Comparison of ENCODE assay signal across 1 cellular context in the genomic region with DNA sequence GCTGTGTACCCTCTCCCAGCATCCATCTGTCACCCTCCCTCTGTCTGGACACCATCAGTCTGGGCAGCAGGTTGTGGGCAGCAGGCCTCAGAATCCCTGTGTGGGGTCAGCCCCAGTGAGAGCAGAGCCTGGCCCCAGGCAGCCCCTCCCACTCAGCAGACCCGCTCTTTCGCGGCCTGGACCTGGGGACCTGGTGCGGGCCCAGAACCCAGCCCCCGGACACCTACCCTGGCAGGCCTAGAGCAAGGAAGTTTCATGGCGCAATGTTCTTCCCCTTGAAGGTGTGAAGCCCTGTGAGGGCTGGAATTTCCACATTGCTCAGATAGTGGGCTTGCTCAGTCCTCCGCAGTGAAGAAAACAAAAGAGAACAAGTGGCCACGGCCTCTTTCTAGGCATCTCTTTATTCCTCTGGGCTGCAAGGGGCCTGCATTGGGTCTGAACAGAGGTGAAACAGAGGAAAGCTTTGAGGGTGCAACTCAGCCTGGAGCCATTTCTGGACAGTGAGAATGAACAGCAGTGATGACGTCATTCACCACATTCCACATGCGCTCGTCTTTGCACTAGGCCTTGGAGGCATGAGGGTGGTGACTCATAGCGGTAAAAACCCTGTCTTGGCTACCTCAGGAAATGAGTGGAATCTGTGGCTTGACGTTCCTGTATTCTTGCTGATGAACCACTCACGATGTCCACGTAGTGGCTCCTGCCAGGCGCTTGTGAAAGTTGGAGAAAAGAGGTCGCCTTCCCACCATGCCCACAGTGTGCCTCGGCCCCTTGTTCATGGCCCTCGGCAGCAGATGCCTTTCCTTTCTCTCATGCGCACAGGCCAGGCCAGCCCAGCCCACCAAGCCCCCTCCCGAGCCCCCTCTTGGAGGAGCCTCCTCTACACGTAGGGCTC.
TF ChIP-seq lines count a peak whose summit lies in the region.

No MANE protein-coding gene starts in this region.

TF ChIP-seq in HEK293, 187 proteins besides CTCF, POLR2A, EP300 and RAD21 (continued from another document):
- TF ChIP-seq, protein P1, sequence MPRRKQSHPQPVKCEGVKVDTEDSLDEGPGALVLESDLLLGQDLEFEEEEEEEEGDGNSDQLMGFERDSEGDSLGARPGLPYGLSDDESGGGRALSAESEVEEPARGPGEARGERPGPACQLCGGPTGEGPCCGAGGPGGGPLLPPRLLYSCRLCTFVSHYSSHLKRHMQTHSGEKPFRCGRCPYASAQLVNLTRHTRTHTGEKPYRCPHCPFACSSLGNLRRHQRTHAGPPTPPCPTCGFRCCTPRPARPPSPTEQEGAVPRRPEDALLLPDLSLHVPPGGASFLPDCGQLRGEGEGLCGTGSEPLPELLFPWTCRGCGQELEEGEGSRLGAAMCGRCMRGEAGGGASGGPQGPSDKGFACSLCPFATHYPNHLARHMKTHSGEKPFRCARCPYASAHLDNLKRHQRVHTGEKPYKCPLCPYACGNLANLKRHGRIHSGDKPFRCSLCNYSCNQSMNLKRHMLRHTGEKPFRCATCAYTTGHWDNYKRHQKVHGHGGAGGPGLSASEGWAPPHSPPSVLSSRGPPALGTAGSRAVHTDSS (tag by site-specific recombination; IDR thresholded peaks at IDR 0.05), result no peak
- TF ChIP-seq SP7 (tag by site-specific recombination; IDR thresholded peaks at IDR 0.05) (peak; percentile 84), GLIS1 (tag by site-specific recombination; IDR thresholded peaks at IDR 0.05) (peak; percentile 29; the same call in 1 of the 2 replicates), ZNF366 (tag by site-specific recombination; conservative IDR thresholded peaks at IDR 0.05) (peak; percentile 71), IKZF3 (tag by site-specific recombination; IDR thresholded peaks at IDR 0.05) (0 out of 2 replicates have a peak, but pooled peaks have one; percentile 24), ZNF658 (tag by site-specific recombination; IDR thresholded peaks at IDR 0.05) (no peak), ZNF530 (tag by site-specific recombination; IDR thresholded peaks at IDR 0.05; ENCODE audit: low read depth) (no peak), FEZF1 (tag by site-specific recombination; IDR thresholded peaks at IDR 0.05) (peak; percentile 71), ZNF24 (tag by site-specific recombination; IDR thresholded peaks at IDR 0.05) (peak; percentile 57; the same call in 1 of the 2 replicates), ZBTB21 (tag by site-specific recombination; IDR thresholded peaks at IDR 0.05) (peak; percentile 89), ZXDB (tag by site-specific recombination; IDR thresholded peaks at IDR 0.05) (0 out of 2 replicates have a peak, but pooled peaks have one; percentile 38), ZNF660 (tag by site-specific recombination; IDR thresholded peaks at IDR 0.05) (peak; percentile 73; the same call in 1 of the 2 replicates), OSR2 (tag by site-specific recombination; IDR thresholded peaks at IDR 0.05) (peak; percentile 50), BCL11B (tag by site-specific recombination; IDR thresholded peaks at IDR 0.05; ENCODE audit: low read depth) (no peak), SP3 (tag by site-specific recombination; IDR thresholded peaks at IDR 0.05) (0 out of 2 replicates have a peak, but pooled peaks have one; percentile 25), ZNF391 (tag by site-specific recombination; IDR thresholded peaks at IDR 0.05; ENCODE audit: borderline replicate concordance, low read depth) (no peak), ZNF2 (tag by site-specific recombination; IDR thresholded peaks at IDR 0.05) (no peak), ZBTB17 (tag by site-specific recombination; IDR thresholded peaks at IDR 0.05) (0 out of 2 replicates have a peak, but pooled peaks have one; percentile 18), ZNF596 (tag by site-specific recombination; IDR thresholded peaks at IDR 0.05) (no peak), ZNF274 (IDR thresholded peaks at IDR 0.05; ENCODE audit: low read length) (no peak), ZNF274 (tag by site-specific recombination; IDR thresholded peaks at IDR 0.05; ENCODE audit: borderline replicate concordance) (no peak), KLF8 (tag by site-specific recombination; IDR thresholded peaks at IDR 0.05) (peak; percentile 62), ZNF394 (tag by site-specific recombination; IDR thresholded peaks at IDR 0.05; ENCODE audit: borderline replicate concordance) (peak; percentile 31; the same call in 1 of the 2 replicates), ZNF324 (tag by site-specific recombination; IDR thresholded peaks at IDR 0.05) (peak; percentile 51; the same call in 1 of the 2 replicates), ZFP69B (tag by site-specific recombination; IDR thresholded peaks at IDR 0.05) (peak; percentile 65; the same call in 1 of the 2 replicates), SALL2 (tag by site-specific recombination; IDR thresholded peaks at IDR 0.05; ENCODE audit: borderline replicate concordance) (peak; percentile 80; the same call in 1 of the 2 replicates)
- TF ChIP-seq, protein P2, sequence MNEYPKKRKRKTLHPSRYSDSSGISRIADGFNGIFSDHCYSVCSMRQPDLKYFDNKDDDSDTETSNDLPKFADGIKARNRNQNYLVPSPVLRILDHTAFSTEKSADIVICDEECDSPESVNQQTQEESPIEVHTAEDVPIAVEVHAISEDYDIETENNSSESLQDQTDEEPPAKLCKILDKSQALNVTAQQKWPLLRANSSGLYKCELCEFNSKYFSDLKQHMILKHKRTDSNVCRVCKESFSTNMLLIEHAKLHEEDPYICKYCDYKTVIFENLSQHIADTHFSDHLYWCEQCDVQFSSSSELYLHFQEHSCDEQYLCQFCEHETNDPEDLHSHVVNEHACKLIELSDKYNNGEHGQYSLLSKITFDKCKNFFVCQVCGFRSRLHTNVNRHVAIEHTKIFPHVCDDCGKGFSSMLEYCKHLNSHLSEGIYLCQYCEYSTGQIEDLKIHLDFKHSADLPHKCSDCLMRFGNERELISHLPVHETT (tag by site-specific recombination; IDR thresholded peaks at IDR 0.05), result peak; percentile 76
- TF ChIP-seq, protein P3, sequence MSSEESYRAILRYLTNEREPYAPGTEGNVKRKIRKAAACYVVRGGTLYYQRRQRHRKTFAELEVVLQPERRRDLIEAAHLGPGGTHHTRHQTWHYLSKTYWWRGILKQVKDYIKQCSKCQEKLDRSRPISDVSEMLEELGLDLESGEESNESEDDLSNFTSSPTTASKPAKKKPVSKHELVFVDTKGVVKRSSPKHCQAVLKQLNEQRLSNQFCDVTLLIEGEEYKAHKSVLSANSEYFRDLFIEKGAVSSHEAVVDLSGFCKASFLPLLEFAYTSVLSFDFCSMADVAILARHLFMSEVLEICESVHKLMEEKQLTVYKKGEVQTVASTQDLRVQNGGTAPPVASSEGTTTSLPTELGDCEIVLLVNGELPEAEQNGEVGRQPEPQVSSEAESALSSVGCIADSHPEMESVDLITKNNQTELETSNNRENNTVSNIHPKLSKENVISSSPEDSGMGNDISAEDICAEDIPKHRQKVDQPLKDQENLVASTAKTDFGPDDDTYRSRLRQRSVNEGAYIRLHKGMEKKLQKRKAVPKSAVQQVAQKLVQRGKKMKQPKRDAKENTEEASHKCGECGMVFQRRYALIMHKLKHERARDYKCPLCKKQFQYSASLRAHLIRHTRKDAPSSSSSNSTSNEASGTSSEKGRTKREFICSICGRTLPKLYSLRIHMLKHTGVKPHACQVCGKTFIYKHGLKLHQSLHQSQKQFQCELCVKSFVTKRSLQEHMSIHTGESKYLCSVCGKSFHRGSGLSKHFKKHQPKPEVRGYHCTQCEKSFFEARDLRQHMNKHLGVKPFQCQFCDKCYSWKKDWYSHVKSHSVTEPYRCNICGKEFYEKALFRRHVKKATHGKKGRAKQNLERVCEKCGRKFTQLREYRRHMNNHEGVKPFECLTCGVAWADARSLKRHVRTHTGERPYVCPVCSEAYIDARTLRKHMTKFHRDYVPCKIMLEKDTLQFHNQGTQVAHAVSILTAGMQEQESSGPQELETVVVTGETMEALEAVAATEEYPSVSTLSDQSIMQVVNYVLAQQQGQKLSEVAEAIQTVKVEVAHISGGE (tag by site-specific recombination; conservative IDR thresholded peaks at IDR 0.05; ENCODE audit: low read depth), result no peak
- TF ChIP-seq, protein P4, sequence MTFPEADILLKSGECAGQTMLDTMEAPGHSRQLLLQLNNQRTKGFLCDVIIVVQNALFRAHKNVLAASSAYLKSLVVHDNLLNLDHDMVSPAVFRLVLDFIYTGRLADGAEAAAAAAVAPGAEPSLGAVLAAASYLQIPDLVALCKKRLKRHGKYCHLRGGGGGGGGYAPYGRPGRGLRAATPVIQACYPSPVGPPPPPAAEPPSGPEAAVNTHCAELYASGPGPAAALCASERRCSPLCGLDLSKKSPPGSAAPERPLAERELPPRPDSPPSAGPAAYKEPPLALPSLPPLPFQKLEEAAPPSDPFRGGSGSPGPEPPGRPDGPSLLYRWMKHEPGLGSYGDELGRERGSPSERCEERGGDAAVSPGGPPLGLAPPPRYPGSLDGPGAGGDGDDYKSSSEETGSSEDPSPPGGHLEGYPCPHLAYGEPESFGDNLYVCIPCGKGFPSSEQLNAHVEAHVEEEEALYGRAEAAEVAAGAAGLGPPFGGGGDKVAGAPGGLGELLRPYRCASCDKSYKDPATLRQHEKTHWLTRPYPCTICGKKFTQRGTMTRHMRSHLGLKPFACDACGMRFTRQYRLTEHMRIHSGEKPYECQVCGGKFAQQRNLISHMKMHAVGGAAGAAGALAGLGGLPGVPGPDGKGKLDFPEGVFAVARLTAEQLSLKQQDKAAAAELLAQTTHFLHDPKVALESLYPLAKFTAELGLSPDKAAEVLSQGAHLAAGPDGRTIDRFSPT (tag by site-specific recombination; IDR thresholded peaks at IDR 0.05), result peak; percentile 38; the same call in 1 of the 2 replicates
- TF ChIP-seq, protein P5, sequence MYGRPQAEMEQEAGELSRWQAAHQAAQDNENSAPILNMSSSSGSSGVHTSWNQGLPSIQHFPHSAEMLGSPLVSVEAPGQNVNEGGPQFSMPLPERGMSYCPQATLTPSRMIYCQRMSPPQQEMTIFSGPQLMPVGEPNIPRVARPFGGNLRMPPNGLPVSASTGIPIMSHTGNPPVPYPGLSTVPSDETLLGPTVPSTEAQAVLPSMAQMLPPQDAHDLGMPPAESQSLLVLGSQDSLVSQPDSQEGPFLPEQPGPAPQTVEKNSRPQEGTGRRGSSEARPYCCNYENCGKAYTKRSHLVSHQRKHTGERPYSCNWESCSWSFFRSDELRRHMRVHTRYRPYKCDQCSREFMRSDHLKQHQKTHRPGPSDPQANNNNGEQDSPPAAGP (tag by site-specific recombination; IDR thresholded peaks at IDR 0.05), result peak; percentile 70
- TF ChIP-seq, protein P6, sequence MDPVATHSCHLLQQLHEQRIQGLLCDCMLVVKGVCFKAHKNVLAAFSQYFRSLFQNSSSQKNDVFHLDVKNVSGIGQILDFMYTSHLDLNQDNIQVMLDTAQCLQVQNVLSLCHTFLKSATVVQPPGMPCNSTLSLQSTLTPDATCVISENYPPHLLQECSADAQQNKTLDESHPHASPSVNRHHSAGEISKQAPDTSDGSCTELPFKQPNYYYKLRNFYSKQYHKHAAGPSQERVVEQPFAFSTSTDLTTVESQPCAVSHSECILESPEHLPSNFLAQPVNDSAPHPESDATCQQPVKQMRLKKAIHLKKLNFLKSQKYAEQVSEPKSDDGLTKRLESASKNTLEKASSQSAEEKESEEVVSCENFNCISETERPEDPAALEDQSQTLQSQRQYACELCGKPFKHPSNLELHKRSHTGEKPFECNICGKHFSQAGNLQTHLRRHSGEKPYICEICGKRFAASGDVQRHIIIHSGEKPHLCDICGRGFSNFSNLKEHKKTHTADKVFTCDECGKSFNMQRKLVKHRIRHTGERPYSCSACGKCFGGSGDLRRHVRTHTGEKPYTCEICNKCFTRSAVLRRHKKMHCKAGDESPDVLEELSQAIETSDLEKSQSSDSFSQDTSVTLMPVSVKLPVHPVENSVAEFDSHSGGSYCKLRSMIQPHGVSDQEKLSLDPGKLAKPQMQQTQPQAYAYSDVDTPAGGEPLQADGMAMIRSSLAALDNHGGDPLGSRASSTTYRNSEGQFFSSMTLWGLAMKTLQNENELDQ (tag by site-specific recombination; IDR thresholded peaks at IDR 0.05; ENCODE audit: low read depth), result no peak
- TF ChIP-seq, protein P7, sequence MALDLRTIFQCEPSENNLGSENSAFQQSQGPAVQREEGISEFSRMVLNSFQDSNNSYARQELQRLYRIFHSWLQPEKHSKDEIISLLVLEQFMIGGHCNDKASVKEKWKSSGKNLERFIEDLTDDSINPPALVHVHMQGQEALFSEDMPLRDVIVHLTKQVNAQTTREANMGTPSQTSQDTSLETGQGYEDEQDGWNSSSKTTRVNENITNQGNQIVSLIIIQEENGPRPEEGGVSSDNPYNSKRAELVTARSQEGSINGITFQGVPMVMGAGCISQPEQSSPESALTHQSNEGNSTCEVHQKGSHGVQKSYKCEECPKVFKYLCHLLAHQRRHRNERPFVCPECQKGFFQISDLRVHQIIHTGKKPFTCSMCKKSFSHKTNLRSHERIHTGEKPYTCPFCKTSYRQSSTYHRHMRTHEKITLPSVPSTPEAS (tag by site-specific recombination; IDR thresholded peaks at IDR 0.05), result no peak
- TF ChIP-seq, protein P8, sequence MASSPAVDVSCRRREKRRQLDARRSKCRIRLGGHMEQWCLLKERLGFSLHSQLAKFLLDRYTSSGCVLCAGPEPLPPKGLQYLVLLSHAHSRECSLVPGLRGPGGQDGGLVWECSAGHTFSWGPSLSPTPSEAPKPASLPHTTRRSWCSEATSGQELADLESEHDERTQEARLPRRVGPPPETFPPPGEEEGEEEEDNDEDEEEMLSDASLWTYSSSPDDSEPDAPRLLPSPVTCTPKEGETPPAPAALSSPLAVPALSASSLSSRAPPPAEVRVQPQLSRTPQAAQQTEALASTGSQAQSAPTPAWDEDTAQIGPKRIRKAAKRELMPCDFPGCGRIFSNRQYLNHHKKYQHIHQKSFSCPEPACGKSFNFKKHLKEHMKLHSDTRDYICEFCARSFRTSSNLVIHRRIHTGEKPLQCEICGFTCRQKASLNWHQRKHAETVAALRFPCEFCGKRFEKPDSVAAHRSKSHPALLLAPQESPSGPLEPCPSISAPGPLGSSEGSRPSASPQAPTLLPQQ (tag by site-specific recombination; IDR thresholded peaks at IDR 0.05), result peak; percentile 61; the same call in 1 of the 2 replicates
